In genomic region chr10:56928717-56929116, GRCh38 we compare ENCODE assay signal across 1 cellular context.
TF ChIP-seq lines count a peak whose summit lies in the region.

No MANE protein-coding gene starts in this region.

TF ChIP-seq in K562, 482 proteins besides CTCF, POLR2A, EP300 and RAD21 (continued from another document):
- TF ChIP-seq, protein P1, sequence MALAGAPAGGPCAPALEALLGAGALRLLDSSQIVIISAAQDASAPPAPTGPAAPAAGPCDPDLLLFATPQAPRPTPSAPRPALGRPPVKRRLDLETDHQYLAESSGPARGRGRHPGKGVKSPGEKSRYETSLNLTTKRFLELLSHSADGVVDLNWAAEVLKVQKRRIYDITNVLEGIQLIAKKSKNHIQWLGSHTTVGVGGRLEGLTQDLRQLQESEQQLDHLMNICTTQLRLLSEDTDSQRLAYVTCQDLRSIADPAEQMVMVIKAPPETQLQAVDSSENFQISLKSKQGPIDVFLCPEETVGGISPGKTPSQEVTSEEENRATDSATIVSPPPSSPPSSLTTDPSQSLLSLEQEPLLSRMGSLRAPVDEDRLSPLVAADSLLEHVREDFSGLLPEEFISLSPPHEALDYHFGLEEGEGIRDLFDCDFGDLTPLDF (CRISPR knock-in tag; IDR thresholded peaks at IDR 0.05) = no peak
- TF ChIP-seq NFIX (CRISPR knock-in tag; IDR thresholded peaks at IDR 0.05; ENCODE audit: low read depth) = 0 out of 2 replicates have a peak, but pooled peaks have one; percentile 8
- TF ChIP-seq TFAM (CRISPR knock-in tag; conservative IDR thresholded peaks at IDR 0.05) = no peak
- no peak for TF ChIP-seq CBFA2T3 (IDR thresholded peaks at IDR 0.05)
